In the genomic region with DNA sequence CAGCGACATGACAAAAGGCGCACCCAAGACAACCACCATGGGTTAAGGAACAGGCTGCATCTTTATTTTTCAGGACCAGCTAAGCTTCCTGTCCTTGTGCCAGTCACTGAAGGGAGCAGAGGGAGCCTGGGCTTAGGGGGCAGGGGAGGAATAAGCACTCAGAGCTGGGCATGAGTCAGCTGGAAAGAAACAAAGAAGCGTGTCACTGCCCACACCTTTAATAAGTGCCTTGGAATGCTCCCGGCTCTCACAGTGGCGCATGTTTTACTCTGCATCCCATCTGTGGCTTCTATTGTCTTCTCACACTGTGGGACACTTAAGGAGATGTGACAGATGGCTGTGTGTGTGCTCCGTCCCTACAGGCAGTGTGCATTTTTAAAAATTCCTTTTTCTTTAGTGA, we compare ENCODE assay signal across 13 cellular contexts.
DNase-seq lines count a peak whose midpoint lies in the region; ATAC-seq and TF ChIP-seq lines count a peak whose summit lies in the region.
"Had no signal": no experiment of that assay in that cellular context is flagged by ENCODE, and none has a peak within 500 bp of the region (broad histone marks: within the 10 kb centered on the region; RNA-seq: fewer than 3 reads in every experiment).

No MANE protein-coding gene starts in this region.

- H3K36me3 ChIP-seq in breast epithelium (no peaks in the 10 kb centered on the region), mesendoderm (ENCODE audit: control insufficient read depth, insufficient read depth, low read length) (no peaks in the 10 kb centered on the region)

- no peak overlapping the region for H4K8ac ChIP-seq in mesendoderm (ENCODE audit: low read depth, low read length)

- H3K27ac Mint-ChIP-seq in activated naive CD4-positive, alpha-beta T cell treated with anti-CD3 and anti-CD28 coated beads for 36 hours, result no peak overlapping the region
- H3K27ac Mint-ChIP-seq: stimulated activated naive CD8-positive, alpha-beta T cell treated with anti-CD3 and anti-CD28 coated beads, Interleukin-15, Interleukin-2, amounts not matched to agents 100 ng/mL and 50 ng/mL, for 24 hours had no signal

- H3K4me3 Mint-ChIP-seq in activated naive CD4-positive, alpha-beta T cell treated with anti-CD3 and anti-CD28 coated beads for 36 hours, result no peak overlapping the region
- H3K4me3 Mint-ChIP-seq: CD4-positive, CD25-positive, alpha-beta regulatory T cell; stimulated activated naive CD8-positive, alpha-beta T cell treated with anti-CD3 and anti-CD28 coated beads, Interleukin-15, Interleukin-2, amounts not matched to agents 100 ng/mL and 50 ng/mL, for 24 hours had no signal

- H3K4me1 ChIP-seq in breast epithelium (peaks cover 0 to 3% of the 10 kb centered on the region in 2 donors), mesendoderm (ENCODE audit: control insufficient read depth, low read depth, low read length) (no peaks in the 10 kb centered on the region)

- no peak overlapping the region for H3K9ac ChIP-seq in mesendoderm (ENCODE audit: low read length)

- no peaks in the 10 kb centered on the region for H3K79me2 ChIP-seq in mesendoderm (ENCODE audit: control insufficient read depth, insufficient read depth, low read length)

- H3K4me1 Mint-ChIP-seq in activated naive CD4-positive, alpha-beta T cell treated with anti-CD3 and anti-CD28 coated beads for 36 hours (ENCODE audit: low read depth), result no peaks in the 10 kb centered on the region

- no peak overlapping the region for H3K56ac ChIP-seq in mesendoderm (ENCODE audit: low read length)

- H3K27me3 ChIP-seq in breast epithelium (no peaks in the 10 kb centered on the region), mesendoderm (ENCODE audit: insufficient read depth, low read length, poor library complexity) (no peaks in the 10 kb centered on the region)

- no peak overlapping the region for H3K4me2 ChIP-seq in mesendoderm (ENCODE audit: low read length)

- intact Hi-C loops in breast epithelium (cut with DNase I; ENCODE audit: low total_unique reads), result no loop called here
- intact Hi-C loops in activated naive CD4-positive, alpha-beta T cell treated with anti-CD3 and anti-CD28 coated beads for 36 hours (cut with micrococcal nuclease), result no loop called here

- H2BK5ac ChIP-seq in mesendoderm (ENCODE audit: low read length), result no peak overlapping the region

- peak overlapping the region; percentile 21 to 34 for H3K27ac ChIP-seq in breast epithelium
- no peak overlapping the region for H3K27ac ChIP-seq in mesendoderm (ENCODE audit: low read depth, low read length)
- H3K27ac ChIP-seq: VCaP had no signal

- CTCF ChIA-PET in activated naive CD4-positive, alpha-beta T cell treated with anti-CD3 and anti-CD28 coated beads for 36 hours (lab: Charles Lee), result no interaction called here

- no peak overlapping the region for H4K5ac ChIP-seq in mesendoderm (ENCODE audit: low read length)

- H3K9me3 Mint-ChIP-seq in activated naive CD4-positive, alpha-beta T cell treated with anti-CD3 and anti-CD28 coated beads for 36 hours, result no peaks in the 10 kb centered on the region
- H3K9me3 Mint-ChIP-seq: stimulated activated naive CD8-positive, alpha-beta T cell treated with anti-CD3 and anti-CD28 coated beads, Interleukin-15, Interleukin-2, amounts not matched to agents 100 ng/mL and 50 ng/mL, for 24 hours had no signal

- H3K18ac ChIP-seq in mesendoderm (ENCODE audit: low read length), result no peak overlapping the region

- WGBS in mesendoderm (ENCODE audit: extremely low coverage, insufficient coverage, low lambda C conversion rate), result no CpG with 5 or more reads among the region's 6 CpGs

- no peak overlapping the region for H3K23ac ChIP-seq in mesendoderm (ENCODE audit: low read length)

- no peak for TF ChIP-seq CTCF in breast epithelium (IDR thresholded peaks at IDR 0.05)

- H2BK15ac ChIP-seq in mesendoderm (replicated peaks; ENCODE audit: low read depth), result no peak overlapping the region

- H2AK5ac ChIP-seq in mesendoderm (ENCODE audit: low read length), result no peak overlapping the region

- no peaks in the 10 kb centered on the region for H3K36me3 Mint-ChIP-seq in activated naive CD4-positive, alpha-beta T cell treated with anti-CD3 and anti-CD28 coated beads for 36 hours (ENCODE audit: low read depth)

- H2BK120ac ChIP-seq in mesendoderm (ENCODE audit: low read depth, low read length), result no peak overlapping the region

- no peak overlapping the region for H3K4ac ChIP-seq in mesendoderm (ENCODE audit: low read depth, low read length)

- no peak for TF ChIP-seq POLR2A in breast epithelium (IDR thresholded peaks at IDR 0.05)

- ATAC-seq in HG03196 (IDR thresholded peaks at IDR 0.05; ENCODE audit: unreplicated experiment) (no peak), GM21619 (IDR thresholded peaks at IDR 0.05; ENCODE audit: unreplicated experiment) (no peak)

- no peaks in the 10 kb centered on the region for H3K27me3 Mint-ChIP-seq in activated naive CD4-positive, alpha-beta T cell treated with anti-CD3 and anti-CD28 coated beads for 36 hours (ENCODE audit: low read depth)
- H3K27me3 Mint-ChIP-seq: CD4-positive, CD25-positive, alpha-beta regulatory T cell; stimulated activated naive CD8-positive, alpha-beta T cell treated with anti-CD3 and anti-CD28 coated beads, Interleukin-15, Interleukin-2, amounts not matched to agents 100 ng/mL and 50 ng/mL, for 24 hours had no signal

- no peaks in the 10 kb centered on the region for H3K9me3 ChIP-seq in breast epithelium

- H3K4me3 ChIP-seq in breast epithelium, result no peak overlapping the region
- H3K4me3 ChIP-seq in mesendoderm (ENCODE audit: low read length), result no peak overlapping the region

- peak; percentile 49 for DNase-seq in D341Med (ENCODE audit: low spot score)
- peak; percentile 51 for DNase-seq in NCI-H2227 (lab: John Stamatoyannopoulos, UW; ENCODE audit: unreplicated experiment)
- peak in 1 of 2 donors; percentile 61 for DNase-seq in breast epithelium (ENCODE audit: low spot score in 2 of 2)
- DNase-seq in mesendoderm, result peak; percentile 47
- DNase-seq in inferior parietal cortex (ENCODE audit: extremely low spot score), result no peak
- DNase-seq in activated naive CD4-positive, alpha-beta T cell treated with anti-CD3 and anti-CD28 coated beads for 36 hours, result no peak
- DNase-seq: activated effector memory CD4-positive, alpha-beta T cell treated with Interleukin-2 at 50 U/mL for 16 hours; CD4-positive, CD25-positive, alpha-beta regulatory T cell; NCI-H526 had no signal

- no peaks in the 10 kb centered on the region for H3K79me1 ChIP-seq in mesendoderm (ENCODE audit: low read length)

Comparison
In these comparisons a context has a peak if more than half of its experiments do, and no peak if none do; other contexts are left out.
1. DNase-seq: peak in D341Med (single experiment), NCI-H2227 (single experiment) and mesendoderm (single experiment); none in inferior parietal cortex (single experiment) and activated naive CD4-positive, alpha-beta T cell treated with anti-CD3 and anti-CD28 coated beads for 36 hours (single experiment).